In genomic region chr4:75715105-75715799, GRCh38 we compare ENCODE assay signal across 11 cellular contexts. TPM values are rescaled to one million over a fixed set of nuclear protein-coding genes. Genes with fewer than 3 reads are reported as not detected.
DNase-seq lines count a peak whose midpoint lies in the region; ATAC-seq, FAIRE-seq and TF ChIP-seq lines count a peak whose summit lies in the region.
"Had no signal": no experiment of that assay in that cellular context is flagged by ENCODE, and none has a peak within 500 bp of the region (broad histone marks: within the 10 kb centered on the region; RNA-seq: fewer than 3 reads in every experiment).

No MANE protein-coding gene starts in this region.

- H3K36me3 ChIP-seq in BLaER1 (peaks cover 31% of the 10 kb centered on the region), H1 (ENCODE audit: control insufficient read depth in 2 of 4, insufficient read depth in 4 of 4, low read length in 3 of 4) (peaks cover 0 to 32% (median 10%) of the 10 kb centered on the region in 4 experiments; a peak in 6 of 8 replicates), parathyroid adenoma (ENCODE audit: control insufficient read depth, insufficient read depth, low read length) (no peaks in the 10 kb centered on the region)

- no peaks in the 10 kb centered on the region for H3K9me3 Mint-ChIP-seq in natural killer cell

- H3K23me2 ChIP-seq in H1 (ENCODE audit: low read depth, low read length): no peaks in the 10 kb centered on the region

- H3K4me3 ChIP-seq in BLaER1 (no peak overlapping the region), H1 (ENCODE audit: extremely low read depth in 1 of 4, insufficient read depth in 2 of 4, low read depth in 3 of 4, low read length in 4 of 4) (no peak overlapping the region), parathyroid adenoma (ENCODE audit: low read depth, low read length) (no peak overlapping the region)

- H4K8ac ChIP-seq in H1 (ENCODE audit: extremely low read depth, insufficient read depth, low read length): no peak overlapping the region

- peak overlapping the region; percentile 61 for H3K4me2 ChIP-seq in BLaER1
- H3K4me2 ChIP-seq in H1 (ENCODE audit: insufficient read depth in 1 of 2, low read depth in 2 of 2, low read length in 2 of 2): 0 out of 4 replicates have a peak overlapping the region, but pooled peaks of 1 of the 2 experiments have one; percentile 34
- no peak overlapping the region for H3K4me2 ChIP-seq in parathyroid adenoma (ENCODE audit: low read length)

- H3K27ac ChIP-seq in BLaER1 (peak overlapping the region; percentile 28), H1 (ENCODE audit: low read depth, low read length) (no peak overlapping the region), parathyroid adenoma (peak overlapping the region; percentile 15)

- TF ChIP-seq RAD21 in H1 (IDR thresholded peaks at IDR 0.05 in 1 of 2, conservative IDR thresholded peaks at IDR 0.05 in 1 of 2; ENCODE audit: low read depth in 2 of 2, low read length in 2 of 2): no peak

- intact Hi-C loops in natural killer cell (cut with micrococcal nuclease): no loop called here

- H4K20me1 ChIP-seq in BLaER1: no peaks in the 10 kb centered on the region
- peaks cover 0 to 2% of the 10 kb centered on the region in 2 experiments for H4K20me1 ChIP-seq in H1 (replicated peaks in 1 of 2; ENCODE audit: control insufficient read depth in 1 of 2, insufficient read depth in 2 of 2, low read length in 2 of 2)

- H3K4me1 ChIP-seq in BLaER1 (peaks cover 25% of the 10 kb centered on the region), H1 (replicated peaks in 1 of 4; ENCODE audit: control insufficient read depth in 3 of 4, insufficient read depth in 4 of 4, low read length in 3 of 4) (no peaks in the 10 kb centered on the region; a peak in 2 of 7 replicates), parathyroid adenoma (peaks cover 7% of the 10 kb centered on the region)

- H3K27me3 Mint-ChIP-seq in natural killer cell (ENCODE audit: low read depth in 2 of 2): no peaks in the 10 kb centered on the region

- H2BK20ac ChIP-seq in H1 (ENCODE audit: low read length): no peak overlapping the region

- no peak overlapping the region for H3K27ac Mint-ChIP-seq in natural killer cell

- TF ChIP-seq EP300 in H1 (IDR thresholded peaks at IDR 0.05; ENCODE audit: borderline replicate concordance in 1 of 2, low read depth in 2 of 2, low read length in 2 of 2): no peak

- no peak overlapping the region for H4K5ac ChIP-seq in H1 (ENCODE audit: insufficient read length, low read depth, low read length)

- peak overlapping the region; percentile 42; the same call in 1 of the 2 replicates for H3K9ac ChIP-seq in BLaER1
- no peak overlapping the region; a peak in 1 of 7 replicates for H3K9ac ChIP-seq in H1 (replicated peaks in 1 of 4; ENCODE audit: extremely low read depth in 1 of 4, low read depth in 3 of 4, low read length in 3 of 4)
- no peak overlapping the region for H3K9ac ChIP-seq in parathyroid adenoma

- POLR2A ChIA-PET in H1 (lab: Charles Lee; ENCODE audit: partially characterized antibody): interaction anchor here (1.0 to 5.4 kb wide), 7 partner anchors 9 to 71 kb away, joined by 3 to 47 read pairs (median 4); partner anchors contain the start of gene USO1

- H3K79me1 ChIP-seq in H1 (ENCODE audit: low read depth, low read length): peaks cover 14% of the 10 kb centered on the region; the same call in 1 of the 2 replicates

- CTCF ChIA-PET in H1 (lab: Charles Lee; ENCODE audit: partially characterized antibody): interaction anchor here (0.7 to 8.2 kb wide), 12 partner anchors 7 to 281 kb away, joined by 3 to 78 read pairs (median 4); partner anchors contain the start of gene USO1

- no peak overlapping the region for H3K18ac ChIP-seq in H1 (ENCODE audit: extremely low read depth, low read length)

- H2AFZ ChIP-seq in H1 (ENCODE audit: low read length) (no peak overlapping the region), parathyroid adenoma (peak overlapping the region; percentile 50)

- H3K4ac ChIP-seq in H1 (replicated peaks; ENCODE audit: insufficient read length, low read depth, low read length): no peak overlapping the region

- H3K4me3 Mint-ChIP-seq in natural killer cell: no peak overlapping the region

- H3K23ac ChIP-seq in H1 (ENCODE audit: insufficient read length): no peak overlapping the region

- H2BK12ac ChIP-seq in H1 (ENCODE audit: low read depth, low read length): no peak overlapping the region

- H3K9me3 ChIP-seq in BLaER1 (0 out of 2 replicates have a peak, but pooled peaks cover 5% of the 10 kb centered on the region), H1 (ENCODE audit: insufficient read depth in 2 of 2, low read depth in 1 of 2, low read length in 1 of 2) (no peaks in the 10 kb centered on the region), parathyroid adenoma (ENCODE audit: control insufficient read depth, low read length) (no peaks in the 10 kb centered on the region)

- WGBS in H1 (ENCODE audit: extremely low coverage in 1 of 2, insufficient coverage in 1 of 2, insufficient read length in 1 of 2, insufficient replicate concordance in 2 of 2, low coverage in 1 of 2, low lambda C conversion rate in 2 of 2, missing lambda C conversion rate in 1 of 2), 2 experiments: 91% methylated on average over 4 of the region's 4 CpGs; no CpG with 5 or more reads in 1 of the 2 experiments

- H3K27me3 ChIP-seq in BLaER1 (no peaks in the 10 kb centered on the region), H1 (replicated peaks in 1 of 4; ENCODE audit: control insufficient read depth in 3 of 4, extremely low read depth in 1 of 4, insufficient read depth in 3 of 4, low read length in 3 of 4) (no peaks in the 10 kb centered on the region), parathyroid adenoma (ENCODE audit: control insufficient read depth, insufficient read depth, low read length) (no peaks in the 10 kb centered on the region)

- DNase-seq in H1 (ENCODE audit: low read depth in 1 of 2, low spot score in 2 of 2) (peak in 1 of 2 experiments; percentile 41), natural killer cell (no peak)
- DNase-seq in activated effector memory CD4-positive, alpha-beta T cell treated with anti-CD3 and anti-CD28 coated beads, Interleukin-2, amount 50 U/mL, for 16 hours: no peak
- DNase-seq: central memory CD4-positive, alpha-beta T cell; NCI-H2171 treated with DMSO at 0.1 percent for 48 hours; SIG-M5 had no signal

- H2BK120ac ChIP-seq in H1 (replicated peaks; ENCODE audit: low read depth, low read length): no peak overlapping the region

- peak overlapping the region; percentile 32; the same call in 1 of the 2 replicates for H2AK5ac ChIP-seq in H1 (ENCODE audit: low read depth, low read length)

- FAIRE-seq in H1 (lab: Jason Lieb, UNC): no peak

- H3K56ac ChIP-seq in H1 (replicated peaks; ENCODE audit: insufficient read length, low read depth, low read length): no peak overlapping the region

- H3K4me1 Mint-ChIP-seq in natural killer cell: peaks cover 0 to 6% of the 10 kb centered on the region in 2 donors

- H3K36me3 Mint-ChIP-seq in natural killer cell: no peaks in the 10 kb centered on the region

- H2BK5ac ChIP-seq in H1 (ENCODE audit: low read depth, low read length): no peak overlapping the region

- no peak overlapping the region for H3K14ac ChIP-seq in H1 (ENCODE audit: insufficient read length)

- ATAC-seq in HG03442 (IDR thresholded peaks at IDR 0.05; ENCODE audit: unreplicated experiment) (peak; percentile 81), natural killer cell (no peak), HG03378 (IDR thresholded peaks at IDR 0.05; ENCODE audit: unreplicated experiment) (no peak), GM18867 (IDR thresholded peaks at IDR 0.05; ENCODE audit: unreplicated experiment) (no peak)

- TF ChIP-seq CTCF in H1 (IDR thresholded peaks at IDR 0.05; ENCODE audit: control extremely low read depth in 1 of 3, insufficient read depth in 1 of 3, low read depth in 1 of 3, low read length in 3 of 3) (no peak), parathyroid adenoma (IDR thresholded peaks at IDR 0.05) (no peak), natural killer cell (IDR thresholded peaks at IDR 0.05) (no peak)

- H4K91ac ChIP-seq in H1 (replicated peaks; ENCODE audit: insufficient read length, low read length): no peak overlapping the region

- peaks cover 9 to 87% of the 10 kb centered on the region in 2 experiments for H3K79me2 ChIP-seq in H1 (ENCODE audit: control insufficient read depth in 1 of 2, insufficient read depth in 2 of 2, low read length in 2 of 2)
- no peaks in the 10 kb centered on the region for H3K79me2 ChIP-seq in parathyroid adenoma

- H2BK15ac ChIP-seq in H1 (ENCODE audit: low read length): no peak overlapping the region

- TF ChIP-seq POLR2A in H1 (IDR thresholded peaks at IDR 0.05; ENCODE audit: control extremely low read depth in 1 of 2, low read depth in 2 of 2, low read length in 2 of 2): no peak

TF ChIP-seq in H1, 55 proteins besides CTCF, POLR2A, EP300 and RAD21 (continues in another document):
- TF ChIP-seq RXRA (IDR thresholded peaks at IDR 0.05; ENCODE audit: insufficient read depth, low read depth, low read length): no peak
- no peak for TF ChIP-seq RFX5 (IDR thresholded peaks at IDR 0.05; ENCODE audit: borderline replicate concordance, low read depth, low read length)
- no peak for TF ChIP-seq SIRT6 (IDR thresholded peaks at IDR 0.05; ENCODE audit: low read length)
- no peak for TF ChIP-seq MAFK (IDR thresholded peaks at IDR 0.05; ENCODE audit: low read depth, low read length)
- TF ChIP-seq SP4 (IDR thresholded peaks at IDR 0.05; ENCODE audit: low read length): no peak
- TF ChIP-seq BACH1 (IDR thresholded peaks at IDR 0.05; ENCODE audit: low read length): no peak
- no peak for TF ChIP-seq BRCA1 (IDR thresholded peaks at IDR 0.05; ENCODE audit: low read depth, low read length)

RNA-seq across cellular contexts. Expression of gene USO1, which starts 9.1 kb away (rescaled TPM):
- 190 and 198 TPM in 2 replicates for total RNA-seq in H1 (2021; fragmentation: NEBNext Ultra II Directional; extraction: Animal tissue kit (Norgen Biotek cat#: 25700))
- 39.8 and 57.3 TPM in 2 replicates for polyA plus RNA-seq in H1 (2011; rRNA removed)
- polyA plus RNA-seq in H1 (2011; cell fraction: cytosol; rRNA removed): 77.3 TPM
- polyA plus RNA-seq in H1 (2011; cell fraction: nucleus; rRNA removed): 88.8 TPM
- 60.6 to 118 TPM (median 75.0 TPM) in 4 replicates for polyA plus RNA-seq in H1 (2012, experiment 1 of 2)
- polyA plus RNA-seq in H1 (2012, experiment 2 of 2): 8.1 TPM
- 172 TPM for polyA plus RNA-seq in H1 (2013, experiment 1 of 2)
- 173 TPM for polyA plus RNA-seq in H1 (2013, experiment 2 of 2)
- polyA minus RNA-seq in H1 (2011; rRNA and poly(A)+ RNA removed): 100 and 129 TPM in 2 replicates
- 68.5 TPM for polyA minus RNA-seq in H1 (2011; cell fraction: cytosol; rRNA and poly(A)+ RNA removed)
- 180 TPM for polyA minus RNA-seq in H1 (2011; cell fraction: nucleus; rRNA and poly(A)+ RNA removed)
- 10 to 100 TPM; 29.7 to 38.4 (median 32.2) TPM for total RNA-seq in natural killer cell

RNA-seq across cellular contexts. Expression of gene G3BP2, which starts 42.0 kb away (rescaled TPM):
- total RNA-seq in H1 (2021; fragmentation: NEBNext Ultra II Directional; extraction: Animal tissue kit (Norgen Biotek cat#: 25700)): 378 and 388 TPM in 2 replicates
- polyA plus RNA-seq in H1 (2011; rRNA removed): 78.2 and 83.7 TPM in 2 replicates
- 144 TPM for polyA plus RNA-seq in H1 (2011; cell fraction: cytosol; rRNA removed)
- 56.7 TPM for polyA plus RNA-seq in H1 (2011; cell fraction: nucleus; rRNA removed)
- polyA plus RNA-seq in H1 (2012, experiment 1 of 2): 148 to 255 TPM (median 185 TPM) in 4 replicates
- polyA plus RNA-seq in H1 (2012, experiment 2 of 2): 20.2 TPM
- 174 TPM for polyA plus RNA-seq in H1 (2013, experiment 1 of 2)
- 179 TPM for polyA plus RNA-seq in H1 (2013, experiment 2 of 2)
- 159 and 221 TPM in 2 replicates for polyA minus RNA-seq in H1 (2011; rRNA and poly(A)+ RNA removed)
- polyA minus RNA-seq in H1 (2011; cell fraction: cytosol; rRNA and poly(A)+ RNA removed): 113 TPM
- polyA minus RNA-seq in H1 (2011; cell fraction: nucleus; rRNA and poly(A)+ RNA removed): 140 TPM
- total RNA-seq in natural killer cell: 100 to 1,000 TPM; 204 to 233 (median 214) TPM
